Comparison of ENCODE assay signal across 19 cellular contexts in the genomic region with DNA sequence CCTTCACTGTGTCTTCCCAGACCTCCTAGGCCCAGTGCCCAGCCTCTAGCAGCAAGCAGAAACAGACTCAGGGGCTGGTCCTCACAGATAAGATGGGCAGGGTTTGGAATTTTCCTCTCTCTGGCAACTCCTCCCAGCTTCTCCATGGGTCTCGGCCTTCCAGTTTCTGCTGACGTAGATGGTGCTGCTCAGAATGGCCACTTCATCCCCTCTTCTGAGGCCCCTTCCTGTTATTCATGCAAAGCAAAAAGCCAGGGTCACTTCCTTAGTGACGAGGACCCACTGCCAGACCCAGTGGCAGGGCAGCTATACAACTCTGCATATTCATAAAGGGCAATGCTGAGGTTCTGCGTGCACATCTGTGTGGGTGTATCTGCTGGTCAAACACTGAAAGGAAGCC.
"Had no signal": no experiment of that assay in that cellular context is flagged by ENCODE, and none has a peak within 500 bp of the region (broad histone marks: within the 10 kb centered on the region; RNA-seq: fewer than 3 reads in every experiment).

No MANE protein-coding gene starts in this region.

- H3K27me3 Mint-ChIP-seq: activated CD4-positive, alpha-beta T cell treated with anti-CD3 and anti-CD28 coated beads, Interleukin-2, amount 10 ng/mL, durations not matched to agents 24 days and 14 days had no signal

- H3K36me3 ChIP-seq: gastroesophageal sphincter, heart right ventricle, lower lobe of right lung, sigmoid colon, thoracic aorta, upper lobe of left lung had no signal

- H3K27me3 ChIP-seq: sigmoid colon, upper lobe of left lung had no signal

- H3K27ac Mint-ChIP-seq: activated CD4-positive, alpha-beta T cell treated with anti-CD3 and anti-CD28 coated beads, Interleukin-2, amount 10 ng/mL, durations not matched to agents 24 days and 14 days; activated CD8-positive, alpha-beta T cell treated with anti-CD3 and anti-CD28 coated beads for 36 hours; activated naive CD8-positive, alpha-beta T cell treated with anti-CD3 and anti-CD28 coated beads for 36 hours; activated T-helper 17 cell treated with anti-CD3 and anti-CD28 coated beads, Interleukin-2, amount 50 U/mL, for 72 hours; immature natural killer cell; stimulated activated naive B cell treated with anti-CD40 and anti-IgM and Interleukin-4, amounts not matched to agents 10 μg/mL and 1 μg/mL and 100 μg/mL, for 72 hours had no signal

- H3K4me3 ChIP-seq: gastroesophageal sphincter, heart right ventricle, lower lobe of right lung, sigmoid colon, thoracic aorta, upper lobe of left lung had no signal

- DNase-seq: activated CD4-positive, alpha-beta T cell treated with anti-CD3 and anti-CD28 coated beads, Interleukin-2, amount 10 ng/mL, durations not matched to agents 24 days and 14 days; activated CD8-positive, alpha-beta T cell treated with anti-CD3 and anti-CD28 coated beads for 36 hours; activated naive CD4-positive, alpha-beta T cell; activated naive CD8-positive, alpha-beta T cell treated with anti-CD3 and anti-CD28 coated beads for 36 hours; activated T-cell treated with anti-CD3 and anti-CD28 coated beads, Interleukin-2, amount 50 U/mL, for 1 hour; amygdala; heart right ventricle; immature natural killer cell; lower lobe of right lung; midbrain; sigmoid colon; stimulated activated CD4-positive, alpha-beta T cell treated with anti-CD3 and anti-CD28 coated beads, Interleukin-4, amount 100 ng/mL, for 4 hours; stimulated activated naive B cell treated with anti-CD40 and anti-IgM and Interleukin-4, amounts not matched to agents 10 μg/mL and 1 μg/mL and 100 μg/mL, for 72 hours; T1000; upper lobe of left lung had no signal

- H3K9me3 ChIP-seq: gastroesophageal sphincter, lower lobe of right lung, sigmoid colon, thoracic aorta, upper lobe of left lung had no signal

- H3K4me1 ChIP-seq: gastroesophageal sphincter, lower lobe of right lung, sigmoid colon, upper lobe of left lung had no signal

- H3K27ac ChIP-seq: gastroesophageal sphincter, heart right ventricle, lower lobe of right lung, sigmoid colon, thoracic aorta, upper lobe of left lung had no signal

- H3K36me3 Mint-ChIP-seq: activated naive CD8-positive, alpha-beta T cell treated with anti-CD3 and anti-CD28 coated beads for 36 hours; immature natural killer cell; stimulated activated naive B cell treated with anti-CD40 and anti-IgM and Interleukin-4, amounts not matched to agents 10 μg/mL and 1 μg/mL and 100 μg/mL, for 72 hours had no signal

- H3K9me3 Mint-ChIP-seq: activated CD4-positive, alpha-beta T cell treated with anti-CD3 and anti-CD28 coated beads, Interleukin-2, amount 10 ng/mL, durations not matched to agents 24 days and 14 days; activated CD8-positive, alpha-beta T cell treated with anti-CD3 and anti-CD28 coated beads for 36 hours; activated naive CD8-positive, alpha-beta T cell treated with anti-CD3 and anti-CD28 coated beads for 36 hours; immature natural killer cell had no signal

- H3K4me3 Mint-ChIP-seq: activated CD4-positive, alpha-beta T cell treated with anti-CD3 and anti-CD28 coated beads, Interleukin-2, amount 10 ng/mL, durations not matched to agents 24 days and 14 days; activated CD8-positive, alpha-beta T cell treated with anti-CD3 and anti-CD28 coated beads for 36 hours; activated naive CD8-positive, alpha-beta T cell treated with anti-CD3 and anti-CD28 coated beads for 36 hours; activated T-helper 17 cell treated with anti-CD3 and anti-CD28 coated beads, Interleukin-2, amount 50 U/mL, for 72 hours; immature natural killer cell; stimulated activated naive B cell treated with anti-CD40 and anti-IgM and Interleukin-4, amounts not matched to agents 10 μg/mL and 1 μg/mL and 100 μg/mL, for 72 hours had no signal

- H3K4me1 Mint-ChIP-seq: activated CD4-positive, alpha-beta T cell treated with anti-CD3 and anti-CD28 coated beads, Interleukin-2, amount 10 ng/mL, durations not matched to agents 24 days and 14 days; activated naive CD8-positive, alpha-beta T cell treated with anti-CD3 and anti-CD28 coated beads for 36 hours; activated T-helper 17 cell treated with anti-CD3 and anti-CD28 coated beads, Interleukin-2, amount 50 U/mL, for 72 hours; immature natural killer cell; stimulated activated naive B cell treated with anti-CD40 and anti-IgM and Interleukin-4, amounts not matched to agents 10 μg/mL and 1 μg/mL and 100 μg/mL, for 72 hours had no signal

- ATAC-seq: activated CD8-positive, alpha-beta T cell treated with anti-CD3 and anti-CD28 coated beads for 36 hours; activated T-helper 17 cell treated with anti-CD3 and anti-CD28 coated beads, Interleukin-2, amount 50 U/mL, for 72 hours; esophagus mucosa; gastroesophageal sphincter had no signal
